Comparison of ENCODE assay signal across 24 cellular contexts in genomic region chr2:14815201-14815600, GRCh38.
"Had no signal": no experiment of that assay in that cellular context is flagged by ENCODE, and none has a peak within 500 bp of the region (broad histone marks: within the 10 kb centered on the region; RNA-seq: fewer than 3 reads in every experiment).

No MANE protein-coding gene starts in this region.

- H3K27me3 ChIP-seq: spleen, testis had no signal

- H3K9me3 ChIP-seq: lower lobe of right lung, mucosa of descending colon, psoas muscle, testis had no signal

- H3K4me3 ChIP-seq: lower lobe of right lung, mucosa of descending colon, psoas muscle, spleen, testis had no signal

- H3K36me3 Mint-ChIP-seq: activated CD8-positive, alpha-beta memory T cell treated with anti-CD3 and anti-CD28 coated beads, Interleukin-2, amount 10 ng/mL, durations not matched to agents 7 days and 5 days; activated naive CD8-positive, alpha-beta T cell treated with anti-CD3 and anti-CD28 coated beads, Interleukin-2, amount 10 ng/mL, durations not matched to agents 7 days and 5 days; immature natural killer cell; T-cell had no signal

- H3K4me3 Mint-ChIP-seq: activated CD4-positive, alpha-beta T cell treated with anti-CD3 and anti-CD28 coated beads for 36 hours; activated CD8-positive, alpha-beta memory T cell treated with anti-CD3 and anti-CD28 coated beads, Interleukin-2, amount 10 ng/mL, durations not matched to agents 7 days and 5 days; activated CD8-positive, alpha-beta T cell treated with anti-CD3 and anti-CD28 coated beads, Interleukin-2, amount 10 ng/mL, durations not matched to agents 7 days and 5 days; activated naive CD8-positive, alpha-beta T cell treated with anti-CD3 and anti-CD28 coated beads, Interleukin-2, amount 10 ng/mL, durations not matched to agents 7 days and 5 days; endodermal cell; immature natural killer cell; nephron; T-cell had no signal

- DNase-seq: activated CD4-positive, alpha-beta T cell treated with anti-CD3 and anti-CD28 coated beads for 36 hours; activated CD4-positive, CD25-positive, alpha-beta regulatory T cell; activated CD8-positive, alpha-beta memory T cell treated with anti-CD3 and anti-CD28 coated beads, Interleukin-2, amount 10 ng/mL, durations not matched to agents 7 days and 5 days; activated CD8-positive, alpha-beta T cell treated with anti-CD3 and anti-CD28 coated beads, Interleukin-2, amount 10 ng/mL, durations not matched to agents 7 days and 5 days; activated effector memory CD4-positive, alpha-beta T cell treated with Interleukin-2 at 50 U/mL for 16 hours; activated naive CD4-positive, alpha-beta T cell treated with Interleukin-2 at 50 U/mL for 16 hours; activated naive CD8-positive, alpha-beta T cell treated with anti-CD3 and anti-CD28 coated beads, Interleukin-2, amount 10 ng/mL, durations not matched to agents 7 days and 5 days; activated T-cell treated with anti-CD3 and anti-CD28 coated beads, Interleukin-2, amount 50 U/mL, for 48 hours; central memory CD4-positive, alpha-beta T cell; endodermal cell; head of caudate nucleus; hypothalamus; immature natural killer cell; lower lobe of right lung; mesendoderm; mucosa of descending colon; psoas muscle; spleen; stimulated activated naive CD4-positive, alpha-beta T cell; T-cell; testis; trophoblast cell had no signal

- H3K27ac ChIP-seq: lower lobe of right lung, psoas muscle, spleen, testis had no signal

- H3K4me1 Mint-ChIP-seq: activated CD4-positive, alpha-beta T cell treated with anti-CD3 and anti-CD28 coated beads for 36 hours; activated CD8-positive, alpha-beta memory T cell treated with anti-CD3 and anti-CD28 coated beads, Interleukin-2, amount 10 ng/mL, durations not matched to agents 7 days and 5 days; activated naive CD8-positive, alpha-beta T cell treated with anti-CD3 and anti-CD28 coated beads, Interleukin-2, amount 10 ng/mL, durations not matched to agents 7 days and 5 days; endodermal cell; immature natural killer cell; T-cell had no signal

- H3K36me3 ChIP-seq: lower lobe of right lung, spleen had no signal

- H3K27me3 Mint-ChIP-seq: activated CD8-positive, alpha-beta memory T cell treated with anti-CD3 and anti-CD28 coated beads, Interleukin-2, amount 10 ng/mL, durations not matched to agents 7 days and 5 days; activated naive CD8-positive, alpha-beta T cell treated with anti-CD3 and anti-CD28 coated beads, Interleukin-2, amount 10 ng/mL, durations not matched to agents 7 days and 5 days had no signal

- H3K4me1 ChIP-seq: lower lobe of right lung, psoas muscle, spleen, testis had no signal

- H3K27ac Mint-ChIP-seq: activated CD4-positive, alpha-beta T cell treated with anti-CD3 and anti-CD28 coated beads for 36 hours; activated CD8-positive, alpha-beta memory T cell treated with anti-CD3 and anti-CD28 coated beads, Interleukin-2, amount 10 ng/mL, durations not matched to agents 7 days and 5 days; activated CD8-positive, alpha-beta T cell treated with anti-CD3 and anti-CD28 coated beads, Interleukin-2, amount 10 ng/mL, durations not matched to agents 7 days and 5 days; activated naive CD8-positive, alpha-beta T cell treated with anti-CD3 and anti-CD28 coated beads, Interleukin-2, amount 10 ng/mL, durations not matched to agents 7 days and 5 days; endodermal cell; immature natural killer cell; T-cell had no signal

- H3K9me3 Mint-ChIP-seq: activated naive CD8-positive, alpha-beta T cell treated with anti-CD3 and anti-CD28 coated beads, Interleukin-2, amount 10 ng/mL, durations not matched to agents 7 days and 5 days had no signal

- ATAC-seq: activated CD4-positive, alpha-beta T cell treated with anti-CD3 and anti-CD28 coated beads for 36 hours; activated CD8-positive, alpha-beta memory T cell treated with anti-CD3 and anti-CD28 coated beads, Interleukin-2, amount 10 ng/mL, durations not matched to agents 7 days and 5 days; activated CD8-positive, alpha-beta T cell treated with anti-CD3 and anti-CD28 coated beads, Interleukin-2, amount 10 ng/mL, durations not matched to agents 7 days and 5 days; esophagus mucosa; lower lobe of right lung; mucosa of descending colon; T-cell had no signal
